Comparison of ENCODE assay signal across 8 cellular contexts in genomic region chr4:70734971-70735370, GRCh38. TPM values are rescaled to one million over a fixed set of nuclear protein-coding genes. Genes with fewer than 3 reads are reported as not detected.
DNase-seq lines count a peak whose midpoint lies in the region; ATAC-seq and TF ChIP-seq lines count a peak whose summit lies in the region.

No MANE protein-coding gene starts in this region.

- peak overlapping the region; percentile 89 for H3K4me3 Mint-ChIP-seq in natural killer cell treated with Interleukin-12 subunit alpha and Interleukin-12 subunit beta and Interleukin-15 and Interleukin-18, amount 100 ng/mL, for 72 hours

- H3K27ac Mint-ChIP-seq in natural killer cell treated with Interleukin-12 subunit alpha and Interleukin-12 subunit beta and Interleukin-15 and Interleukin-18, amount 100 ng/mL, for 72 hours = peak overlapping the region; percentile 90 to 96

- H3K27me3 Mint-ChIP-seq in natural killer cell treated with Interleukin-12 subunit alpha and Interleukin-12 subunit beta and Interleukin-15 and Interleukin-18, amount 100 ng/mL, for 72 hours = no peaks in the 10 kb centered on the region

- peak; percentile 25 for ATAC-seq in GM18511 (IDR thresholded peaks at IDR 0.05; ENCODE audit: unreplicated experiment)
- peak; percentile 26 to 45 for ATAC-seq in natural killer cell treated with Interleukin-12 subunit alpha and Interleukin-12 subunit beta and Interleukin-15 and Interleukin-18, amount 100 ng/mL, for 72 hours
- no peak for ATAC-seq in HG02678 (IDR thresholded peaks at IDR 0.05; ENCODE audit: unreplicated experiment)
- ATAC-seq in GM18861 (IDR thresholded peaks at IDR 0.05; ENCODE audit: unreplicated experiment) = no peak

- DNase-seq in LoVo (ENCODE audit: low spot score) = peak; percentile 9
- DNase-seq in choroid plexus epithelial cell (ENCODE audit: low read depth) = no peak
- DNase-seq in natural killer cell treated with Interleukin-12 subunit alpha and Interleukin-12 subunit beta and Interleukin-15 and Interleukin-18, amount 100 ng/mL, for 72 hours (ENCODE audit: low spot score) = no peak
- no peak for DNase-seq in SHP77 (lab: John Stamatoyannopoulos, UW)
- DNase-seq in NCI-H345 treated with DMSO at 0.1 percent for 48 hours (lab: John Stamatoyannopoulos, UW; ENCODE audit: unreplicated experiment) = no peak

- H3K4me1 Mint-ChIP-seq in natural killer cell treated with Interleukin-12 subunit alpha and Interleukin-12 subunit beta and Interleukin-15 and Interleukin-18, amount 100 ng/mL, for 72 hours (ENCODE audit: low read depth in 2 of 2) = peaks cover 27 to 44% of the 10 kb centered on the region in 2 donors

- no peaks in the 10 kb centered on the region for H3K9me3 Mint-ChIP-seq in natural killer cell treated with Interleukin-12 subunit alpha and Interleukin-12 subunit beta and Interleukin-15 and Interleukin-18, amount 100 ng/mL, for 72 hours

- peak overlapping the region; percentile 45 for H3K4me3 ChIP-seq in choroid plexus epithelial cell (ENCODE audit: low read depth, low read length)

- H3K36me3 Mint-ChIP-seq in natural killer cell treated with Interleukin-12 subunit alpha and Interleukin-12 subunit beta and Interleukin-15 and Interleukin-18, amount 100 ng/mL, for 72 hours = no peaks in the 10 kb centered on the region

- no peak for TF ChIP-seq CTCF in choroid plexus epithelial cell (conservative IDR thresholded peaks at IDR 0.05; ENCODE audit: low read depth, low read length)

RNA-seq across cellular contexts. Expression of gene RUFY3, which starts 13.2 kb away (rescaled TPM):
- total RNA-seq in natural killer cell treated with Interleukin-12 subunit alpha and Interleukin-12 subunit beta and Interleukin-15 and Interleukin-18, amount 100 ng/mL, for 72 hours = 10 to 100 TPM; 17.7 to 26.3 TPM

RNA-seq across cellular contexts. Expression of gene UTP3, which starts 46.6 kb away (rescaled TPM):
- total RNA-seq in natural killer cell treated with Interleukin-12 subunit alpha and Interleukin-12 subunit beta and Interleukin-15 and Interleukin-18, amount 100 ng/mL, for 72 hours = 10 to 100 TPM; 33.8 to 49.8 TPM

Comparison
In these comparisons a context has a peak if more than half of its experiments do, and no peak if none do; other contexts are left out.
1. ATAC-seq: peak in GM18511 (single experiment) and natural killer cell treated with Interleukin-12 subunit alpha and Interleukin-12 subunit beta and Interleukin-15 and Interleukin-18, amount 100 ng/mL, for 72 hours (2 of 2); none in HG02678 (single experiment) and GM18861 (single experiment).